In the genomic region with DNA sequence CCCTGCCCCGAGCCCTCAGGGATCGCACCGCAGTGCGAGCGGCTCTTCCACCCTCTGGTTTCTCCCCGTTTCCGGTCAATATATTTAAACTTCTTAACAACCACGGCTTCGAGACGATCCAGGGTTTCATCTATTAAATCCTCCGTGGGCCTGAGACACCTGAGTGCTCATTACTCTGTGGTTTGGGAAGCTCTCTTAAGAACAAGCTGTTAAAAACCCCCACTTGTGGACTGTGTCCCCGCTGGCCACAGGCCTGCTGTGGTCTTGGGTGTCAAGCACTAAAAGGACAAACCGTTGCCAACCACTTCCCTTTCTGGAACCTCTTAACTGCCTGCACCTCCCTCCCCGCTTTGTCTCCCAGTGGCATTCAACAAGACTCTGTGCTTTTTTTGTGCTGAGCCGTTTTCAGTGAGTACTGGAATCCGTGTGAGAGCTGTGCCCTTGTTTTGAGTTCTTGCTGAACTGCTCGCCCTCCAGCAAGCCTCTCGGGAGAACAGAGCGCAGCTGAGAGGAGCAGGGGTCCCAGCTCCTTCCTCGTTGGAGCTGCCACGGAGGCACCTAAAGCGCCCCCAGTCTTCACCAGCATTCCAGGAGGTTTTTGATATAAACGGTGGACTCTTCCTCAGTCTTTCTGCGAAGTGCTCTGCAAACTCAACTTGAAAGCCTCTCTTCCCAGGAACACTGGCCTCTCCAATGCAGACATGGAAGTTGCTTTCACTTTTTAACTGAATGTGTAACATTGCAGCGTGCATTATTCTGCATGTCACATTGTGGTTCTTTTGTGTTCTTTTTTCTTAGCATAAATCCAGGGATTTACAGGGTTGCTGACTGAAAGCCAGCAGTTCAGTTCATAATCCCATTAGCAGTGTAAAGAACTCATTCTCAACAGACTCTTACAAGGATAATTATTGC, we compare ENCODE assay signal across 8 cellular contexts. TPM values are rescaled to one million over a fixed set of nuclear protein-coding genes. Genes with fewer than 3 reads are reported as not detected.
DNase-seq lines count a peak whose midpoint lies in the region; ATAC-seq and TF ChIP-seq lines count a peak whose summit lies in the region.

No MANE protein-coding gene starts in this region.

- H3K27ac ChIP-seq in CD4-positive, alpha-beta memory T cell (ENCODE audit: low read depth, low read length) = no peak overlapping the region

- peak overlapping the region in 2 of 7 donors; percentile 12 to 37 for H3K27ac Mint-ChIP-seq in CD4-positive, alpha-beta memory T cell
- peak overlapping the region; percentile 19 for H3K27ac Mint-ChIP-seq in activated naive CD8-positive, alpha-beta T cell treated with anti-CD3 and anti-CD28 coated beads, Interleukin-2, amount 10 ng/mL, durations not matched to agents 7 days and 5 days
- no peak overlapping the region for H3K27ac Mint-ChIP-seq in glutamatergic neuron (ENCODE audit: unreplicated experiment)

- peaks cover 0 to 2% (median 0%) of the 10 kb centered on the region in 8 donors for H3K9me3 Mint-ChIP-seq in CD4-positive, alpha-beta memory T cell
- no peaks in the 10 kb centered on the region for H3K9me3 Mint-ChIP-seq in activated naive CD8-positive, alpha-beta T cell treated with anti-CD3 and anti-CD28 coated beads, Interleukin-2, amount 10 ng/mL, durations not matched to agents 7 days and 5 days
- H3K9me3 Mint-ChIP-seq in glutamatergic neuron (ENCODE audit: unreplicated experiment) = peaks cover 10% of the 10 kb centered on the region

- no peak for DNase-seq in CD4-positive, alpha-beta memory T cell
- DNase-seq in MG63 (peak; percentile 23), glutamatergic neuron (no peak), NCI-H2227 treated with DMSO at 0.1 percent for 48 hours (lab: John Stamatoyannopoulos, UW) (no peak)
- peak; percentile 40 for DNase-seq in activated naive CD8-positive, alpha-beta T cell treated with anti-CD3 and anti-CD28 coated beads, Interleukin-2, amount 10 ng/mL, durations not matched to agents 7 days and 5 days

- CTCF ChIA-PET in CD4-positive, alpha-beta memory T cell (lab: Charles Lee; ENCODE audit: partially characterized antibody) = no interaction called here

- peaks cover 13% of the 10 kb centered on the region for H3K27me3 ChIP-seq in CD4-positive, alpha-beta memory T cell (ENCODE audit: insufficient read depth, low read length)
- H3K27me3 ChIP-seq in MG63 (no peaks in the 10 kb centered on the region), neuron (ENCODE audit: insufficient read depth, low read length) (no peaks in the 10 kb centered on the region)

- intact Hi-C loops in CD4-positive, alpha-beta memory T cell (cut with micrococcal nuclease) = no loop called here

- no peaks in the 10 kb centered on the region for H3K36me3 Mint-ChIP-seq in CD4-positive, alpha-beta memory T cell
- no peaks in the 10 kb centered on the region for H3K36me3 Mint-ChIP-seq in activated naive CD8-positive, alpha-beta T cell treated with anti-CD3 and anti-CD28 coated beads, Interleukin-2, amount 10 ng/mL, durations not matched to agents 7 days and 5 days
- no peaks in the 10 kb centered on the region for H3K36me3 Mint-ChIP-seq in glutamatergic neuron (ENCODE audit: unreplicated experiment)

- H3K27me3 Mint-ChIP-seq in CD4-positive, alpha-beta memory T cell = peaks cover 49 to 54% of the 10 kb centered on the region in 2 donors
- peaks cover 73% of the 10 kb centered on the region for H3K27me3 Mint-ChIP-seq in activated naive CD8-positive, alpha-beta T cell treated with anti-CD3 and anti-CD28 coated beads, Interleukin-2, amount 10 ng/mL, durations not matched to agents 7 days and 5 days
- peaks cover 23% of the 10 kb centered on the region for H3K27me3 Mint-ChIP-seq in glutamatergic neuron (ENCODE audit: unreplicated experiment)

- POLR2A ChIA-PET in CD4-positive, alpha-beta memory T cell (lab: Charles Lee; ENCODE audit: partially characterized antibody) = no interaction called here
- POLR2A ChIA-PET in activated naive CD8-positive, alpha-beta T cell treated with anti-CD3 and anti-CD28 coated beads, Interleukin-2, amount 10 ng/mL, durations not matched to agents 7 days and 5 days (lab: Charles Lee) = interaction anchor here (1.2 kb wide), 1 partner anchor 131 kb away, joined by 3 read pairs; no protein-coding TSS in a partner anchor

- H3K9me3 ChIP-seq in CD4-positive, alpha-beta memory T cell (ENCODE audit: control insufficient read depth in 1 of 2, low read length in 2 of 2) = no peaks in the 10 kb centered on the region
- H3K9me3 ChIP-seq in MG63 (no peaks in the 10 kb centered on the region), neuron (ENCODE audit: low read length) (no peaks in the 10 kb centered on the region)

- ATAC-seq in GM19395 (IDR thresholded peaks at IDR 0.05; ENCODE audit: unreplicated experiment) (peak; percentile 55), GM21619 (IDR thresholded peaks at IDR 0.05; ENCODE audit: unreplicated experiment) (no peak)
- peak; percentile 37 for ATAC-seq in activated naive CD8-positive, alpha-beta T cell treated with anti-CD3 and anti-CD28 coated beads, Interleukin-2, amount 10 ng/mL, durations not matched to agents 7 days and 5 days (ENCODE audit: low read depth)

- peak overlapping the region; percentile 67 for H2AFZ ChIP-seq in neuron (ENCODE audit: low read depth, low read length)

- H3K36me3 ChIP-seq in CD4-positive, alpha-beta memory T cell (ENCODE audit: insufficient read depth, low read length) = no peaks in the 10 kb centered on the region
- H3K36me3 ChIP-seq in MG63 = peaks cover 9% of the 10 kb centered on the region
- no peaks in the 10 kb centered on the region for H3K36me3 ChIP-seq in neuron (ENCODE audit: insufficient read depth, low read length)

- TF ChIP-seq CTCF in glutamatergic neuron (IDR thresholded peaks at IDR 0.05; ENCODE audit: partially characterized antibody, unreplicated experiment) = no peak

- H3K4me1 ChIP-seq in CD4-positive, alpha-beta memory T cell (ENCODE audit: insufficient read depth, low read length) = peaks cover 10% of the 10 kb centered on the region
- H3K4me1 ChIP-seq in neuron (ENCODE audit: insufficient read depth, low read length) = peaks cover 13% of the 10 kb centered on the region

- peak overlapping the region; percentile 77 to 95 (median 82) for H3K4me3 Mint-ChIP-seq in CD4-positive, alpha-beta memory T cell
- peak overlapping the region; percentile 85 for H3K4me3 Mint-ChIP-seq in activated naive CD8-positive, alpha-beta T cell treated with anti-CD3 and anti-CD28 coated beads, Interleukin-2, amount 10 ng/mL, durations not matched to agents 7 days and 5 days
- peak overlapping the region; percentile 93 for H3K4me3 Mint-ChIP-seq in glutamatergic neuron (ENCODE audit: unreplicated experiment)

- H3K4me3 ChIP-seq in CD4-positive, alpha-beta memory T cell (ENCODE audit: low read length in 2 of 2) = no peak overlapping the region
- H3K4me3 ChIP-seq in MG63 (peak overlapping the region; percentile 66), neuron (ENCODE audit: low read length) (peak overlapping the region; percentile 36)

- peaks cover 8 to 17% (median 10%) of the 10 kb centered on the region in 4 donors for H3K4me1 Mint-ChIP-seq in CD4-positive, alpha-beta memory T cell
- H3K4me1 Mint-ChIP-seq in activated naive CD8-positive, alpha-beta T cell treated with anti-CD3 and anti-CD28 coated beads, Interleukin-2, amount 10 ng/mL, durations not matched to agents 7 days and 5 days = peaks cover 15% of the 10 kb centered on the region
- H3K4me1 Mint-ChIP-seq in glutamatergic neuron (ENCODE audit: low read depth, unreplicated experiment) = peaks cover 4% of the 10 kb centered on the region

RNA-seq across cellular contexts. Expression of a gene that starts 0.7 kb away (rescaled TPM):
- total RNA-seq in CD4-positive, alpha-beta memory T cell = not detected
- polyA plus RNA-seq in CD4-positive, alpha-beta memory T cell = not detected
- total RNA-seq in MG63 (2014; rRNA removed; shearing (Covaris generic); ENCODE audit: low replicate concordance) = 332 and 410 TPM in 2 replicates
- total RNA-seq in activated naive CD8-positive, alpha-beta T cell treated with anti-CD3 and anti-CD28 coated beads, Interleukin-2, amount 10 ng/mL, durations not matched to agents 7 days and 5 days = under 1 TPM in 1 of 2 experiments, not detected in 1; 0.28 TPM
- total RNA-seq in glutamatergic neuron (ENCODE audit: unreplicated experiment) = not detected

Comparison
In these comparisons a context has a peak if more than half of its experiments do, and no peak if none do; other contexts are left out.
1. DNase-seq: peak in MG63 (single experiment) and activated naive CD8-positive, alpha-beta T cell treated with anti-CD3 and anti-CD28 coated beads, Interleukin-2, amount 10 ng/mL, durations not matched to agents 7 days and 5 days (single experiment); none in CD4-positive, alpha-beta memory T cell (0 of 5), glutamatergic neuron (single experiment) and NCI-H2227 treated with DMSO at 0.1 percent for 48 hours (single experiment).
2. H3K4me3 ChIP-seq: peak in MG63 (single experiment) and neuron (single experiment); none in CD4-positive, alpha-beta memory T cell (0 of 2).
3. RNA of a gene that starts 0.7 kb away (total RNA-seq): 332 to 410 TPM in MG63; 0.28 TPM in activated naive CD8-positive, alpha-beta T cell treated with anti-CD3 and anti-CD28 coated beads, Interleukin-2, amount 10 ng/mL, durations not matched to agents 7 days and 5 days, not detected in CD4-positive, alpha-beta memory T cell and not detected in glutamatergic neuron (single experiment); every median in the first group is over 100 times any median in the second.
4. Peak in every context shown above with its lines, with median percentiles within 50 percentile points of each other: H3K4me3 Mint-ChIP-seq.